ENCODE assay signal across 1 cellular context in genomic region chr19:1104452-1105216, GRCh38.
TF ChIP-seq lines count a peak whose summit lies in the region.

No MANE protein-coding gene starts in this region.

TF ChIP-seq in K562, 482 proteins besides CTCF, POLR2A, EP300 and RAD21 (continued from another document and continues in another):
- no peak for TF ChIP-seq CEBPZ (IDR thresholded peaks at IDR 0.05; ENCODE audit: borderline replicate concordance, low read depth, low read length)
- TF ChIP-seq ZNF57 (CRISPR knock-in tag; IDR thresholded peaks at IDR 0.05), result no peak
- no peak for TF ChIP-seq RHOXF2B (CRISPR knock-in tag; conservative IDR thresholded peaks at IDR 0.05)
- no peak for TF ChIP-seq ZNF121 (CRISPR knock-in tag; conservative IDR thresholded peaks at IDR 0.05)
- no peak for TF ChIP-seq TSC22D4 (tag; IDR thresholded peaks at IDR 0.05)
- TF ChIP-seq ATF2 (CRISPR knock-in tag; IDR thresholded peaks at IDR 0.05), result no peak
- no peak for TF ChIP-seq ZNF445 (CRISPR knock-in tag; IDR thresholded peaks at IDR 0.05; ENCODE audit: low read depth)
- no peak for TF ChIP-seq DACH1 (IDR thresholded peaks at IDR 0.05; ENCODE audit: partially characterized antibody)
- TF ChIP-seq GTF2B (IDR thresholded peaks at IDR 0.05; ENCODE audit: extremely low read depth, insufficient read length), result no peak
- no peak for TF ChIP-seq DDX20 (tag; IDR thresholded peaks at IDR 0.05; ENCODE audit: low read depth)
- no peak for TF ChIP-seq SNIP1 (IDR thresholded peaks at IDR 0.05; ENCODE audit: low read depth)
- TF ChIP-seq ZNF695 (CRISPR knock-in tag; IDR thresholded peaks at IDR 0.05), result no peak
- no peak for TF ChIP-seq U2AF1 (optimal IDR thresholded peaks at IDR 0.05; ENCODE audit: low read depth, low read length)
- no peak for TF ChIP-seq RUNX1 (IDR thresholded peaks at IDR 0.05; ENCODE audit: low read depth)
- no peak for TF ChIP-seq BCLAF1 (IDR thresholded peaks at IDR 0.05; ENCODE audit: borderline replicate concordance in 1 of 2, control insufficient read depth in 1 of 2, low read depth in 2 of 2, low read length in 1 of 2)
- no peak for TF ChIP-seq KLF16 (IDR thresholded peaks at IDR 0.05)
- TF ChIP-seq RBM34 (IDR thresholded peaks at IDR 0.05; ENCODE audit: borderline replicate concordance, insufficient read depth, low read length), result no peak
- TF ChIP-seq FOXO4 (CRISPR knock-in tag; IDR thresholded peaks at IDR 0.05), result no peak
- TF ChIP-seq PHB (CRISPR knock-in tag; IDR thresholded peaks at IDR 0.05), result no peak
- no peak for TF ChIP-seq CBX2 (IDR thresholded peaks at IDR 0.05; ENCODE audit: insufficient read depth, low read length, poor library complexity, severe bottlenecking)
- TF ChIP-seq MAX (CRISPR knock-in tag; IDR thresholded peaks at IDR 0.05), result no peak
- TF ChIP-seq ELF4 (CRISPR knock-in tag; IDR thresholded peaks at IDR 0.05), result no peak
- no peak for TF ChIP-seq ZNF277 (CRISPR knock-in tag; IDR thresholded peaks at IDR 0.05; ENCODE audit: borderline replicate concordance)
- no peak for TF ChIP-seq KLF10 (CRISPR knock-in tag; IDR thresholded peaks at IDR 0.05)
- TF ChIP-seq MYC (IDR thresholded peaks at IDR 0.05; ENCODE audit: low read depth, low read length), result peak; percentile 31; the same call in 1 of the 2 replicates
- TF ChIP-seq MYC (CRISPR knock-in tag; IDR thresholded peaks at IDR 0.05; ENCODE audit: borderline replicate concordance, low read depth), result 0 out of 2 replicates have a peak, but pooled peaks have one; percentile 40
- TF ChIP-seq GATAD2A (IDR thresholded peaks at IDR 0.05), result no peak
- no peak for TF ChIP-seq ZNF311 (CRISPR knock-in tag; IDR thresholded peaks at IDR 0.05)
- TF ChIP-seq SRSF9 (IDR thresholded peaks at IDR 0.05; ENCODE audit: borderline replicate concordance, low read depth, low read length), result no peak
- TF ChIP-seq ZNF561 (CRISPR knock-in tag; conservative IDR thresholded peaks at IDR 0.05), result no peak
- no peak for TF ChIP-seq TAF7 (tag; IDR thresholded peaks at IDR 0.05)
- TF ChIP-seq RBFOX2 (IDR thresholded peaks at IDR 0.05; ENCODE audit: low read depth, low read length), result peak; percentile 0; the same call in 1 of the 2 replicates
- peak; percentile 68 for TF ChIP-seq CXXC5 (CRISPR knock-in tag; IDR thresholded peaks at IDR 0.05)
- TF ChIP-seq HDAC8 (tag; IDR thresholded peaks at IDR 0.05), result no peak
- no peak for TF ChIP-seq ZNF3 (CRISPR knock-in tag; IDR thresholded peaks at IDR 0.05)
- no peak for TF ChIP-seq IRF2 (CRISPR knock-in tag; IDR thresholded peaks at IDR 0.05)
- TF ChIP-seq ELF1 (tag; IDR thresholded peaks at IDR 0.05), result no peak
- no peak for TF ChIP-seq ZNF184 (CRISPR knock-in tag; IDR thresholded peaks at IDR 0.05)
- no peak for TF ChIP-seq RCOR1 (IDR thresholded peaks at IDR 0.05; ENCODE audit: borderline replicate concordance in 1 of 2, low read depth in 2 of 2, low read length in 2 of 2)
- 0 out of 2 replicates have a peak, but pooled peaks have one; percentile 21 for TF ChIP-seq NKRF (IDR thresholded peaks at IDR 0.05; ENCODE audit: borderline replicate concordance)
- TF ChIP-seq MAZ (CRISPR knock-in tag; conservative IDR thresholded peaks at IDR 0.05 in 1 of 2, IDR thresholded peaks at IDR 0.05 in 1 of 2), result peak in 1 of 2 experiments; percentile 57; a peak in 2 of 4 replicates
- no peak for TF ChIP-seq NR4A1 (CRISPR knock-in tag; IDR thresholded peaks at IDR 0.05)
- no peak for TF ChIP-seq NR4A1 (tag; IDR thresholded peaks at IDR 0.05)
- no peak for TF ChIP-seq SMAD3 (CRISPR knock-in tag; conservative IDR thresholded peaks at IDR 0.05)
- TF ChIP-seq SETDB1 (IDR thresholded peaks at IDR 0.05; ENCODE audit: low read length), result no peak
- no peak for TF ChIP-seq NR3C1 (CRISPR knock-in tag; IDR thresholded peaks at IDR 0.05)
- TF ChIP-seq CBX8 (IDR thresholded peaks at IDR 0.05; ENCODE audit: borderline replicate concordance, extremely low read depth, low read depth, low read length, poor library complexity, severe bottlenecking), result no peak
- TF ChIP-seq SLC30A9 (CRISPR knock-in tag; IDR thresholded peaks at IDR 0.05), result no peak
- no peak for TF ChIP-seq BCOR (IDR thresholded peaks at IDR 0.05)
- TF ChIP-seq FOXP1 (CRISPR knock-in tag; IDR thresholded peaks at IDR 0.05), result no peak
- TF ChIP-seq MTF1 (CRISPR knock-in tag; IDR thresholded peaks at IDR 0.05; ENCODE audit: borderline replicate concordance), result no peak
- TF ChIP-seq DPF2 (IDR thresholded peaks at IDR 0.05), result no peak
- no peak for TF ChIP-seq NCOA6 (IDR thresholded peaks at IDR 0.05)
- no peak for TF ChIP-seq ZKSCAN3 (CRISPR knock-in tag; IDR thresholded peaks at IDR 0.05)
- no peak for TF ChIP-seq SUPT5H (IDR thresholded peaks at IDR 0.05)
- TF ChIP-seq ESRRA (IDR thresholded peaks at IDR 0.05; ENCODE audit: borderline replicate concordance, low read depth), result no peak
- no peak for TF ChIP-seq CHD2 (IDR thresholded peaks at IDR 0.05; ENCODE audit: low read depth, low read length)
- no peak for TF ChIP-seq ATF4 (CRISPR knock-in tag; IDR thresholded peaks at IDR 0.05)
- TF ChIP-seq RFX1 (IDR thresholded peaks at IDR 0.05), result no peak
- no peak for TF ChIP-seq U2AF2 (optimal IDR thresholded peaks at IDR 0.05; ENCODE audit: low read depth, low read length)
- TF ChIP-seq CGGBP1 (CRISPR knock-in tag; IDR thresholded peaks at IDR 0.05), result no peak
